Comparison of ENCODE assay signal across 8 cellular contexts in genomic region chr14:21267886-21268611, GRCh38. TPM values are rescaled to one million over a fixed set of nuclear protein-coding genes. Genes with fewer than 3 reads are reported as not detected.
DNase-seq lines count a peak whose midpoint lies in the region; ATAC-seq and TF ChIP-seq lines count a peak whose summit lies in the region.

No MANE protein-coding gene starts in this region.

- H3K27ac ChIP-seq in esophagus squamous epithelium (peak overlapping the region; percentile 92 to 100 (median 96)), trophoblast cell (ENCODE audit: low read depth, low read length) (no peak overlapping the region)

- H2BK5ac ChIP-seq in trophoblast cell (ENCODE audit: low read depth, low read length, poor library complexity), result no peak overlapping the region

- H3K4me2 ChIP-seq in trophoblast cell (ENCODE audit: low read length), result peak overlapping the region; percentile 80

- no peak overlapping the region for H3K14ac ChIP-seq in trophoblast cell (ENCODE audit: low read length)

- H3K36me3 ChIP-seq in esophagus squamous epithelium, result peaks cover 0 to 35% (median 0%) of the 10 kb centered on the region in 3 donors
- peaks cover 11 to 16% of the 10 kb centered on the region in 2 experiments for H3K36me3 ChIP-seq in trophoblast cell (ENCODE audit: control insufficient read depth in 1 of 2, insufficient read depth in 2 of 2, low read length in 2 of 2)

- no peak for TF ChIP-seq POLR2A in esophagus squamous epithelium (IDR thresholded peaks at IDR 0.05)

- no peak overlapping the region for H4K8ac ChIP-seq in trophoblast cell (ENCODE audit: low read depth, low read length)

- H3K27me3 ChIP-seq in esophagus squamous epithelium (no peaks in the 10 kb centered on the region), trophoblast cell (ENCODE audit: insufficient read depth, low read length) (no peaks in the 10 kb centered on the region)

- H3K4me3 ChIP-seq in GM08714 (ENCODE audit: low read length) (peak overlapping the region; percentile 99), esophagus squamous epithelium (peak overlapping the region; percentile 57 to 98 (median 86)), trophoblast cell (ENCODE audit: low read depth, low read length) (no peak overlapping the region)

- no peak overlapping the region for H4K91ac ChIP-seq in trophoblast cell (ENCODE audit: low read depth, low read length)

- peak; percentile 15 for DNase-seq in RPMI7951 (ENCODE audit: low read depth)
- no peak for DNase-seq in esophagus squamous epithelium (lab: John Stamatoyannopoulos, UW)
- DNase-seq in trophoblast cell, result peak; percentile 63 to 83
- DNase-seq in stimulated activated CD4-positive, alpha-beta T cell treated with anti-CD3 and anti-CD28 coated beads, Interleukin-12 subunit alpha, Interleukin-12 subunit beta, amount 100 ng/mL, for 4 hours, result no peak
- no peak for DNase-seq in NCI-H2227 treated with DMSO at 0.1 percent for 48 hours (lab: John Stamatoyannopoulos, UW)

- H2AK5ac ChIP-seq in trophoblast cell (ENCODE audit: low read length), result no peak overlapping the region

- 0 to 2% methylated on average over 16 of the region's 16 CpGs for WGBS in esophagus squamous epithelium, 2 donors
- no CpG with 5 or more reads among the region's 16 CpGs for WGBS in trophoblast cell (ENCODE audit: extremely low coverage, insufficient coverage, insufficient read length)

- peaks cover 24% of the 10 kb centered on the region for H3K79me2 ChIP-seq in trophoblast cell (ENCODE audit: control insufficient read depth, insufficient read depth, low read length, poor library complexity)

- H3K9ac ChIP-seq in trophoblast cell (ENCODE audit: low read length), result peak overlapping the region; percentile 65

- no peak for TF ChIP-seq CTCF in esophagus squamous epithelium (IDR thresholded peaks at IDR 0.05)

- H3K9me3 ChIP-seq in esophagus squamous epithelium, result no peaks in the 10 kb centered on the region
- H3K9me3 ChIP-seq in trophoblast cell (ENCODE audit: insufficient read depth, low read depth, low read length), result no peaks in the 10 kb centered on the region

- ATAC-seq in HG02885 (IDR thresholded peaks at IDR 0.05; ENCODE audit: poor library complexity, unreplicated experiment), result no peak
- ATAC-seq in GM18907 (IDR thresholded peaks at IDR 0.05; ENCODE audit: unreplicated experiment), result no peak

- H3K4ac ChIP-seq in trophoblast cell (ENCODE audit: low read depth, low read length), result peak overlapping the region; percentile 97

- no peak overlapping the region for H2BK12ac ChIP-seq in trophoblast cell (ENCODE audit: low read length)

- intact Hi-C loops in esophagus squamous epithelium (cut with DNase I), result no loop called here

- no peak overlapping the region for H4K12ac ChIP-seq in trophoblast cell (ENCODE audit: low read depth, low read length)

- no peak overlapping the region for H3K23ac ChIP-seq in trophoblast cell (ENCODE audit: low read length)

- H3K4me1 ChIP-seq in esophagus squamous epithelium, result peaks cover 39 to 62% (median 45%) of the 10 kb centered on the region in 3 donors
- peaks cover 6 to 7% of the 10 kb centered on the region in 2 experiments for H3K4me1 ChIP-seq in trophoblast cell (ENCODE audit: control insufficient read depth in 1 of 2, insufficient read depth in 2 of 2, low read length in 2 of 2)

- H2AFZ ChIP-seq in trophoblast cell (ENCODE audit: insufficient read depth, low read length, poor library complexity), result no peak overlapping the region

- H3K18ac ChIP-seq in trophoblast cell (ENCODE audit: low read length), result no peak overlapping the region

- H3K79me1 ChIP-seq in trophoblast cell (ENCODE audit: low read length), result peaks cover 5% of the 10 kb centered on the region

- H2BK120ac ChIP-seq in trophoblast cell (ENCODE audit: insufficient read depth, low read length, poor library complexity), result no peak overlapping the region

RNA-seq across cellular contexts. Expression of gene HNRNPC, which starts 1.2 kb away (rescaled TPM):
- total RNA-seq in RPMI7951 (2014; rRNA removed; shearing (Covaris generic)), result 559 and 723 TPM in 2 replicates
- 100 to 1,000 TPM; 252 to 651 (median 476) TPM for total RNA-seq in esophagus squamous epithelium
- 959 and 960 TPM in 2 replicates for polyA plus RNA-seq in trophoblast cell (2013)

RNA-seq across cellular contexts. Expression of gene RPGRIP1, which starts 11.8 kb away (rescaled TPM):
- total RNA-seq in RPMI7951 (2014; rRNA removed; shearing (Covaris generic)), result 0.12 TPM in 1 of 2 replicates, not detected in the other
- not detected for total RNA-seq in esophagus squamous epithelium
- polyA plus RNA-seq in trophoblast cell (2013), result 0.01 TPM in 1 of 2 replicates, not detected in the other

Comparison
In these comparisons a context has a peak if more than half of its experiments do, and no peak if none do; other contexts are left out.
1. DNase-seq: peak in RPMI7951 (single experiment) and trophoblast cell (2 of 2); none in esophagus squamous epithelium (single experiment), stimulated activated CD4-positive, alpha-beta T cell treated with anti-CD3 and anti-CD28 coated beads, Interleukin-12 subunit alpha, Interleukin-12 subunit beta, amount 100 ng/mL, for 4 hours (single experiment) and NCI-H2227 treated with DMSO at 0.1 percent for 48 hours (single experiment).